In the genomic region with DNA sequence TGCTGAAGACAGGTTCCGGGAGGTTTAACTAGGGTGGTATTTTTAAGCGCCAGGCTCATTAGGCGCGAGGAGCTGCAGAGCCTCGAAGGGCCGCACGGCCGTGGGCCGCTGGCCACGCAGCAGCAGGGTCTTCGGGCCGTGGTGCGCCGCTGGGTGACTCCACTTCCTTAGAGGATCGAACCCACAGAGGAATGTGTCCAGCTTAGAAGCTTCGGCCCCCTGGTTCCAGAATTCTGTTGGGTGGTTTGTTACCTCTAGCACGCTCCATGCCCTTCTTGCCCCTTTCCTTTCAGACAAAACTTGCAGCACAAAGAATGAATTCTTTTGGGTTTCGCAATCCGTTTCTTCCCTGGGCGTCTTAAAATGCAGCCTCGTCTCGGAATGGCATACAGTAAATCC, we compare ENCODE assay signal across 1 cellular context.
TF ChIP-seq lines count a peak whose summit lies in the region.

No MANE protein-coding gene starts in this region.

TF ChIP-seq in HCT116, 20 proteins besides CTCF, POLR2A, EP300 and RAD21 (continued from another document):
- TF ChIP-seq ELF1 (IDR thresholded peaks at IDR 0.05; ENCODE audit: borderline replicate concordance, low read depth) (no peak), CEBPB (IDR thresholded peaks at IDR 0.05; ENCODE audit: low read depth) (no peak), ZNF274 (IDR thresholded peaks at IDR 0.05; ENCODE audit: low read depth, low read length) (no peak), SRF (IDR thresholded peaks at IDR 0.05; ENCODE audit: low read depth) (no peak), ZFX (IDR thresholded peaks at IDR 0.05) (no peak), FOSL1 (IDR thresholded peaks at IDR 0.05; ENCODE audit: low read depth) (no peak), SP1 (IDR thresholded peaks at IDR 0.05; ENCODE audit: low read depth) (no peak)
- TF ChIP-seq, protein P1, sequence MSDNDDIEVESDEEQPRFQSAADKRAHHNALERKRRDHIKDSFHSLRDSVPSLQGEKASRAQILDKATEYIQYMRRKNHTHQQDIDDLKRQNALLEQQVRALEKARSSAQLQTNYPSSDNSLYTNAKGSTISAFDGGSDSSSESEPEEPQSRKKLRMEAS (IDR thresholded peaks at IDR 0.05), result no peak
